Comparison of ENCODE assay signal across 15 cellular contexts in genomic region chr6:43853066-43853650, GRCh38.
DNase-seq lines count a peak whose midpoint lies in the region; ATAC-seq and TF ChIP-seq lines count a peak whose summit lies in the region.
"Had no signal": no experiment of that assay in that cellular context is flagged by ENCODE, and none has a peak within 500 bp of the region (broad histone marks: within the 10 kb centered on the region; RNA-seq: fewer than 3 reads in every experiment).

No MANE protein-coding gene starts in this region.

- peak overlapping the region; percentile 70 for H4K91ac ChIP-seq in mesenchymal stem cell (ENCODE audit: low read length)

- H3K23ac ChIP-seq in mesenchymal stem cell (ENCODE audit: low read length in 2 of 2), result no peak overlapping the region

- peaks cover 0 to 20% of the 10 kb centered on the region in 2 experiments for H3K27me3 ChIP-seq in mesenchymal stem cell (ENCODE audit: control insufficient read depth in 1 of 2, insufficient read depth in 1 of 2, low read length in 2 of 2)
- H3K27me3 ChIP-seq: MG63 had no signal

- H3K4me1 ChIP-seq in mesenchymal stem cell (ENCODE audit: control insufficient read depth, insufficient read depth, low read depth, low read length), result peaks cover 48% of the 10 kb centered on the region

- no peaks in the 10 kb centered on the region for H3K9me3 ChIP-seq in mesenchymal stem cell (ENCODE audit: control insufficient read depth, low read length)
- H3K9me3 ChIP-seq: MG63 had no signal

- H2BK5ac ChIP-seq in mesenchymal stem cell (ENCODE audit: low read depth, low read length, poor library complexity, severe bottlenecking), result no peak overlapping the region

- no peak overlapping the region for H3K4ac ChIP-seq in mesenchymal stem cell (ENCODE audit: low read depth in 1 of 2, low read length in 2 of 2)

- TF ChIP-seq CTCF in 22Rv1 (IDR thresholded peaks at IDR 0.05), result peak; percentile 2; the same call in 1 of the 2 replicates
- peak; percentile 31 for TF ChIP-seq CTCF in chondrocyte (IDR thresholded peaks at IDR 0.05)

- no peaks in the 10 kb centered on the region for H3K27me3 Mint-ChIP-seq in chondrocyte (ENCODE audit: low read depth)
- H3K27me3 Mint-ChIP-seq in effector memory CD8-positive, alpha-beta T cell, result peaks cover 0 to 15% of the 10 kb centered on the region in 2 donors

- WGBS in mesenchymal stem cell, result 89% methylated on average over 5 of the region's 5 CpGs

- H3K79me1 ChIP-seq in mesenchymal stem cell (replicated peaks; ENCODE audit: low read length, poor library complexity, severe bottlenecking), result no peaks in the 10 kb centered on the region

- H2AFZ ChIP-seq in mesenchymal stem cell (ENCODE audit: low read depth, low read length), result no peak overlapping the region

- peak overlapping the region; percentile 20 for H2BK15ac ChIP-seq in mesenchymal stem cell (ENCODE audit: low read depth, poor library complexity, severe bottlenecking)

- peak; percentile 31 for DNase-seq in DMS53 treated with DMSO at 0.1 percent for 48 hours (lab: John Stamatoyannopoulos, UW; ENCODE audit: unreplicated experiment)
- no peak for DNase-seq in chondrocyte (ENCODE audit: low spot score)
- DNase-seq in mesenchymal stem cell, result no peak
- DNase-seq in left ventricle myocardium superior, result no peak
- DNase-seq in effector memory CD8-positive, alpha-beta T cell, result no peak
- DNase-seq: Karpas-422, MG63, NCI-H1092 treated with DMSO at 0.1 percent for 48 hours, NCI-H226, NCI-H69, SHP77 treated with DMSO at 0.1 percent for 48 hours had no signal

- peak overlapping the region in 1 of 2 experiments; percentile 66 for H2BK12ac ChIP-seq in mesenchymal stem cell (ENCODE audit: low read length in 2 of 2)

- peaks cover 48% of the 10 kb centered on the region for H3K4me1 Mint-ChIP-seq in chondrocyte (ENCODE audit: low read depth)
- no peaks in the 10 kb centered on the region for H3K4me1 Mint-ChIP-seq in effector memory CD8-positive, alpha-beta T cell (ENCODE audit: low read depth in 2 of 2)

- H3K4me2 ChIP-seq in mesenchymal stem cell (ENCODE audit: low read length, poor library complexity, severe bottlenecking), result no peak overlapping the region

- H3K36me3 Mint-ChIP-seq in chondrocyte (ENCODE audit: low read depth), result no peaks in the 10 kb centered on the region
- H3K36me3 Mint-ChIP-seq in effector memory CD8-positive, alpha-beta T cell (ENCODE audit: insufficient read depth), result no peaks in the 10 kb centered on the region

- H3K9ac ChIP-seq in mesenchymal stem cell (ENCODE audit: low read length), result no peak overlapping the region

- H3K36me3 ChIP-seq in mesenchymal stem cell (ENCODE audit: control insufficient read depth in 1 of 2, insufficient read depth in 2 of 2, low read depth in 1 of 2, low read length in 2 of 2), result no peaks in the 10 kb centered on the region
- H3K36me3 ChIP-seq: MG63 had no signal

- no peak overlapping the region for H3K4me3 ChIP-seq in mesenchymal stem cell (ENCODE audit: insufficient read depth in 1 of 2, low read depth in 1 of 2, low read length in 2 of 2)
- H3K4me3 ChIP-seq: MG63 had no signal

- no peak overlapping the region for H3K4me3 Mint-ChIP-seq in chondrocyte (ENCODE audit: unreplicated experiment)
- H3K4me3 Mint-ChIP-seq in effector memory CD8-positive, alpha-beta T cell, result no peak overlapping the region

- no peak overlapping the region for H3K27ac Mint-ChIP-seq in chondrocyte (ENCODE audit: unreplicated experiment)
- H3K27ac Mint-ChIP-seq in effector memory CD8-positive, alpha-beta T cell, result no peak overlapping the region

- H2BK120ac ChIP-seq in mesenchymal stem cell (ENCODE audit: low read depth, low read length), result peak overlapping the region; percentile 12

- ATAC-seq in left ventricle myocardium superior, result no peak
- ATAC-seq in GM18858 (IDR thresholded peaks at IDR 0.05; ENCODE audit: unreplicated experiment), result no peak
- no peak for ATAC-seq in effector memory CD8-positive, alpha-beta T cell (replicated peaks)
- ATAC-seq in GM21723 (IDR thresholded peaks at IDR 0.05; ENCODE audit: unreplicated experiment), result no peak
- ATAC-seq: SK-N-SH treated with all-trans-retinoic acid at 6 μM for 48 hours had no signal

- no peak overlapping the region for H3K18ac ChIP-seq in mesenchymal stem cell (ENCODE audit: low read depth in 1 of 2, low read length in 2 of 2)

- peak overlapping the region; percentile 93 for H2AK5ac ChIP-seq in mesenchymal stem cell (ENCODE audit: low read length, severe bottlenecking)

- H3K27ac ChIP-seq in 22Rv1 (no peak overlapping the region), mesenchymal stem cell (ENCODE audit: low read length, poor library complexity, severe bottlenecking) (peak overlapping the region; percentile 30)

- H3K14ac ChIP-seq in mesenchymal stem cell (ENCODE audit: low read length in 2 of 2), result peak overlapping the region in 1 of 2 experiments; percentile 13

- no peak overlapping the region for H4K8ac ChIP-seq in mesenchymal stem cell (ENCODE audit: low read length)

- H3K9me3 Mint-ChIP-seq in chondrocyte (ENCODE audit: low read depth), result no peaks in the 10 kb centered on the region
- H3K9me3 Mint-ChIP-seq in effector memory CD8-positive, alpha-beta T cell, result no peaks in the 10 kb centered on the region

- intact Hi-C loops in left ventricle myocardium superior (cut with micrococcal nuclease), result no loop called here
